ENCODE assay signal across 1 cellular context in genomic region chr6:4036581-4036980, GRCh38.
TF ChIP-seq lines count a peak whose summit lies in the region.

No MANE protein-coding gene starts in this region.

TF ChIP-seq in K562, 482 proteins besides CTCF, POLR2A, EP300 and RAD21:
- TF ChIP-seq ZNF121 (CRISPR knock-in tag; conservative IDR thresholded peaks at IDR 0.05) (peak; percentile 51), PHTF2 (CRISPR knock-in tag; IDR thresholded peaks at IDR 0.05) (no peak)
